8 cellular contexts compared by ENCODE assay signal in the genomic region with DNA sequence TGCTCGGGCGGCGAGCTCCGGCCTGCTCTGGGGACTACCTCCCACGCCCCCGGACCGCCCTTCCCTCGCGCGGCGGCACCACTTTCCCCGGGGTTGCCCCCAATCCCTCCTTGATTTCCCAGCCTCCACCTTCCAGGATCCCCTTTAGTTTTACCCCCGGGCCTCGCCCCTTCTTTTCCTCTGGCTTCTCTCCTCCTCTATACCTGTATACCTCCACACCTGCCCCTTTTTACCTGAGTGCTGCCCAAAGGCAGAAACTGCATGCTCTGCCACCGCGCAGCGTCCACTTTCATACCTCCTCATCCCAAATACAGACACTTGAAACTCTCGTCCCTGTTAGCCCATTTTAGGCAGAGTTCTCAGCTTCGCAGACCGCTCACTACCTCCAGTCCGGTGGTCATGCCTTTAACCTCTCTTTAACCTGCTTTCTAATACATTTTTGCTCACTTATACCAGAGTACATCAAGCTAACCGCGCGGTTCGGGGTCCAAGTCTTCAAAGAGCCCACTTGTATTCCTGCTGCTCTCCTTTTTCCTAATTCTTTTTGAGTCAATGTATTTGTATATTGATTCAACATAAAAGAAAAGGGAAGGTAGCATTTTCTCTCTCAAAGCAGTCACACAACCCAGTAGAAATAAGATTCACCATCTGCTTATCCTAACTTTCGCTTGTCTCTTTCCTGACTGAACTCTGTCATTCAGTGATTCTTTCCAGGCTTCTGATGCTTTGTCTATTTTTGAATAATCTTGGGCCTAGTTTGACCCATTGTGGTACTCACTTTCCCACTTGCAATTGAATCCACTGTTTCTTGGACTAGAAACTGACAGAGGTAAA. TPM values are rescaled to one million over a fixed set of nuclear protein-coding genes. Genes with fewer than 3 reads are reported as not detected.
DNase-seq lines count a peak whose midpoint lies in the region; ATAC-seq, FAIRE-seq and TF ChIP-seq lines count a peak whose summit lies in the region.

No MANE protein-coding gene starts in this region.

- H3K4me3 Mint-ChIP-seq in MCF 10A (ENCODE audit: unreplicated experiment) = peak overlapping the region; percentile 94
- peak overlapping the region; percentile 90 to 94 for H3K4me3 Mint-ChIP-seq in stimulated activated naive CD8-positive, alpha-beta T cell treated with anti-CD3 and anti-CD28 coated beads, Interleukin-15, amount 100 ng/mL, for 72 hours

- peak overlapping the region; percentile 96 for H3K4me2 ChIP-seq in GM23248 (ENCODE audit: unreplicated experiment)
- peak overlapping the region; percentile 88 for H3K4me2 ChIP-seq in keratinocyte (ENCODE audit: control insufficient read depth, extremely low read depth, insufficient read depth, low read depth, low read length)

- peak overlapping the region; percentile 84 for H2AFZ ChIP-seq in GM23248
- peak overlapping the region; percentile 81 for H2AFZ ChIP-seq in keratinocyte (ENCODE audit: control insufficient read depth, low read length)

- H3K79me2 ChIP-seq in GM23248 (ENCODE audit: insufficient read depth) (peaks cover 61% of the 10 kb centered on the region), keratinocyte (ENCODE audit: control insufficient read depth, insufficient read depth, low read length) (peaks cover 56% of the 10 kb centered on the region)

- FAIRE-seq in keratinocyte (lab: Jason Lieb, UNC) = peak; percentile 44

- no peaks in the 10 kb centered on the region for H3K9me1 ChIP-seq in keratinocyte (ENCODE audit: control insufficient read depth, extremely low read depth, insufficient read depth, low read length)

- H3K27ac Mint-ChIP-seq in MCF 10A (ENCODE audit: low read depth, unreplicated experiment) = peak overlapping the region; percentile 92
- H3K27ac Mint-ChIP-seq in stimulated activated naive CD8-positive, alpha-beta T cell treated with anti-CD3 and anti-CD28 coated beads, Interleukin-15, amount 100 ng/mL, for 72 hours = peak overlapping the region; percentile 91 to 97

- peak; percentile 12 for DNase-seq in DMS79 (lab: John Stamatoyannopoulos, UW)
- peak; percentile 39 for DNase-seq in GM23248
- DNase-seq in NCI-H69 (lab: John Stamatoyannopoulos, UW) = peak; percentile 78
- peak; percentile 38 for DNase-seq in MCF 10A (ENCODE audit: unreplicated experiment)
- DNase-seq in keratinocyte (ENCODE audit: low read depth, low spot score) = no peak
- no peak for DNase-seq in stimulated activated naive CD8-positive, alpha-beta T cell treated with anti-CD3 and anti-CD28 coated beads, Interleukin-15, amount 100 ng/mL, for 72 hours
- no peak for DNase-seq in GOT3 (lab: John Stamatoyannopoulos, UW)
- no peak for DNase-seq in amniotic stem cell (lab: John Stamatoyannopoulos, UW)

- H3F3A ChIP-seq in GM23248 (ENCODE audit: insufficient read depth) = 0 out of 2 replicates have a peak, but pooled peaks cover 4% of the 10 kb centered on the region

- intact Hi-C loops in MCF 10A (cut with micrococcal nuclease) = loop anchor here (2.0 to 10.0 kb wide), 4 partner anchors 128 to 558 kb away; no protein-coding TSS in a partner anchor

- no peak for TF ChIP-seq CTCF in MCF 10A (IDR thresholded peaks at IDR 0.05; ENCODE audit: unreplicated experiment)
- no peak for TF ChIP-seq CTCF in keratinocyte (optimal IDR thresholded peaks at IDR 0.05 in 1 of 3, IDR thresholded peaks at IDR 0.05 in 1 of 3, conservative IDR thresholded peaks at IDR 0.05 in 1 of 3; ENCODE audit: extremely low read depth in 1 of 3, insufficient read depth in 2 of 3, low read length in 3 of 3)

- WGBS in GM23248 (ENCODE audit: low coverage in 1 of 2, low lambda C conversion rate in 2 of 2, missing lambda C conversion rate in 2 of 2), 2 experiments = 1% methylated on average over 17 to 26 of the region's 26 CpGs

- in situ Hi-C loops in GM23248 (cut with MboI) = no loop called here

- peak overlapping the region; percentile 33 for H3K27ac ChIP-seq in GM23248
- H3K27ac ChIP-seq in keratinocyte (ENCODE audit: control insufficient read depth, insufficient read depth, low read length) = peak overlapping the region; percentile 92

- H4K20me1 ChIP-seq in GM23248 (ENCODE audit: insufficient read depth) = no peaks in the 10 kb centered on the region
- H4K20me1 ChIP-seq in keratinocyte (ENCODE audit: control insufficient read depth, extremely low read depth, insufficient read depth, low read length) = no peaks in the 10 kb centered on the region

- peaks cover 23% of the 10 kb centered on the region for H3K4me1 Mint-ChIP-seq in MCF 10A (ENCODE audit: insufficient read depth, unreplicated experiment)
- peaks cover 29% of the 10 kb centered on the region for H3K4me1 Mint-ChIP-seq in stimulated activated naive CD8-positive, alpha-beta T cell treated with anti-CD3 and anti-CD28 coated beads, Interleukin-15, amount 100 ng/mL, for 72 hours

- POLR2A ChIA-PET in MCF 10A (lab: Yijun Ruan, JAX) = interaction anchor here (0.6 to 6.6 kb wide), 13 partner anchors 10 to 284 kb away, joined by 3 to 58 read pairs (median 4); no protein-coding TSS in a partner anchor

- H3K27me3 Mint-ChIP-seq in MCF 10A (ENCODE audit: insufficient read depth, unreplicated experiment) = no peaks in the 10 kb centered on the region
- no peaks in the 10 kb centered on the region for H3K27me3 Mint-ChIP-seq in stimulated activated naive CD8-positive, alpha-beta T cell treated with anti-CD3 and anti-CD28 coated beads, Interleukin-15, amount 100 ng/mL, for 72 hours

- CTCF ChIA-PET in MCF 10A (lab: Yijun Ruan, JAX) = interaction anchor here (0.6 to 2.2 kb wide), 3 partner anchors 9 to 284 kb away, joined by 3 to 17 read pairs (median 3); no protein-coding TSS in a partner anchor

- H3K4me1 ChIP-seq in GM23248 (ENCODE audit: insufficient read depth) = peaks cover 21% of the 10 kb centered on the region
- H3K4me1 ChIP-seq in keratinocyte (ENCODE audit: control insufficient read depth, extremely low read depth, insufficient read depth, low read length) = peaks cover 8% of the 10 kb centered on the region

- H3K9me3 ChIP-seq in GM23248 (ENCODE audit: low read depth) (no peaks in the 10 kb centered on the region), keratinocyte (ENCODE audit: control insufficient read depth, low read depth, low read length) (no peaks in the 10 kb centered on the region)

- no peaks in the 10 kb centered on the region for H3K9me2 ChIP-seq in GM23248 (ENCODE audit: insufficient read depth)

- H3K4me3 ChIP-seq in GM23248 (peak overlapping the region; percentile 92), keratinocyte (ENCODE audit: control insufficient read depth in 2 of 3, extremely low read depth in 1 of 3, insufficient read depth in 2 of 3, low read depth in 1 of 3, low read length in 3 of 3) (peak overlapping the region; percentile 92 to 100 (median 98))

- H3K36me3 Mint-ChIP-seq in MCF 10A (ENCODE audit: insufficient read depth, unreplicated experiment) = peaks cover 5% of the 10 kb centered on the region

- H3K9ac ChIP-seq in GM23248 (peak overlapping the region; percentile 83), keratinocyte (ENCODE audit: control insufficient read depth, extremely low read depth, insufficient read depth, low read length) (peak overlapping the region; percentile 92)

- ATAC-seq in stimulated activated naive CD8-positive, alpha-beta T cell treated with anti-CD3 and anti-CD28 coated beads, Interleukin-15, amount 100 ng/mL, for 72 hours = no peak

- H3K27me3 ChIP-seq in GM23248 (replicated peaks; ENCODE audit: insufficient read depth) = no peaks in the 10 kb centered on the region
- H3K27me3 ChIP-seq in keratinocyte (ENCODE audit: control insufficient read depth, extremely low read depth, insufficient read depth, low read length) = no peaks in the 10 kb centered on the region

- H3K36me3 ChIP-seq in GM23248 (ENCODE audit: low read depth) = no peaks in the 10 kb centered on the region
- H3K36me3 ChIP-seq in keratinocyte (ENCODE audit: control insufficient read depth in 2 of 2, extremely low read depth in 1 of 2, insufficient read depth in 2 of 2, low read length in 2 of 2) = peaks cover 0 to 2% of the 10 kb centered on the region in 2 experiments

- dilution Hi-C loops in keratinocyte (cut with MboI; ENCODE audit: extremely low pct_ligation_motif_present, low sequenced_read_pairs) = no loop called here

- H3K9me3 Mint-ChIP-seq in MCF 10A (ENCODE audit: unreplicated experiment) = no peaks in the 10 kb centered on the region
- no peaks in the 10 kb centered on the region for H3K9me3 Mint-ChIP-seq in stimulated activated naive CD8-positive, alpha-beta T cell treated with anti-CD3 and anti-CD28 coated beads, Interleukin-15, amount 100 ng/mL, for 72 hours

- BruUV-seq in MCF 10A (replicated peaks; lab: Mats Ljungman, UMichigan) = TSS peak; percentile 37

RNA-seq across cellular contexts. Expression of a gene that starts 0.9 kb away (rescaled TPM):
- 9.5 and 12.0 TPM in 2 replicates for total RNA-seq in GM23248 (2014; rRNA removed; shearing (Covaris generic))
- polyA plus RNA-seq in GM23248 (2016; fragmentation: Nextera tagmentation; extraction: Ambion mirVana) = 3.5 and 3.6 TPM in 2 replicates
- total RNA-seq in MCF 10A (2022) = 15.8 and 17.7 TPM in 2 replicates
- polyA plus RNA-seq in keratinocyte = 9.1 to 16.5 TPM (median 11.4 TPM) in 3 replicates
- polyA plus RNA-seq in keratinocyte (2011; ENCODE audit: low read depth) = 13.7 TPM
- polyA plus RNA-seq in keratinocyte (2011; cell fraction: cytosol; rRNA removed) = 8.9 and 18.8 TPM in 2 replicates
- polyA plus RNA-seq in keratinocyte (2011; cell fraction: nucleus; rRNA removed) = 11.8 and 13.3 TPM in 2 replicates
- polyA plus RNA-seq in keratinocyte (2012; ENCODE audit: low replicate concordance) = 9.8 and 9.9 TPM in 2 replicates
- polyA minus RNA-seq in keratinocyte = 3.8 to 20.0 TPM (median 8.4 TPM) in 3 replicates
- polyA minus RNA-seq in keratinocyte (2011; cell fraction: cytosol; rRNA and poly(A)+ RNA removed) = 20.3 TPM
- polyA minus RNA-seq in keratinocyte (2011; cell fraction: nucleus; rRNA and poly(A)+ RNA removed) = 11.9 and 24.4 TPM in 2 replicates

Comparison
In these comparisons a context has a peak if more than half of its experiments do, and no peak if none do; other contexts are left out.
1. DNase-seq: peak in DMS79 (single experiment), GM23248 (single experiment), NCI-H69 (single experiment) and MCF 10A (single experiment); none in keratinocyte (single experiment), stimulated activated naive CD8-positive, alpha-beta T cell treated with anti-CD3 and anti-CD28 coated beads, Interleukin-15, amount 100 ng/mL, for 72 hours (0 of 2), GOT3 (single experiment) and amniotic stem cell (single experiment).